27 cellular contexts compared by ENCODE assay signal in genomic region chr1:178919581-178919980, GRCh38. TPM values are rescaled to one million over a fixed set of nuclear protein-coding genes. Genes with fewer than 3 reads are reported as not detected.
"Had no signal": no experiment of that assay in that cellular context is flagged by ENCODE, and none has a peak within 500 bp of the region (broad histone marks: within the 10 kb centered on the region; RNA-seq: fewer than 3 reads in every experiment).

No MANE protein-coding gene starts in this region.

- H3K4me1 Mint-ChIP-seq: activated naive CD8-positive, alpha-beta T cell treated with anti-CD3 and anti-CD28 coated beads, Interleukin-2, amount 50 U/mL, for 24 hours had no signal

- H3K27me3 Mint-ChIP-seq: activated CD4-positive, alpha-beta memory T cell treated with anti-CD3 and anti-CD28 coated beads for 36 hours; activated CD4-positive, alpha-beta T cell treated with anti-CD3 and anti-CD28 coated beads, Interleukin-2, amount 10 ng/mL, durations not matched to agents 7 days and 5 days; activated naive CD8-positive, alpha-beta T cell treated with anti-CD3 and anti-CD28 coated beads, Interleukin-2, amount 50 U/mL, for 24 hours had no signal

- H3K9me3 Mint-ChIP-seq: activated CD4-positive, alpha-beta T cell treated with anti-CD3 and anti-CD28 coated beads, Interleukin-2, amount 10 ng/mL, durations not matched to agents 7 days and 5 days had no signal

- H3K27me3 ChIP-seq: ascending aorta, body of pancreas, Peyer's patch, SJSA1 had no signal

- ATAC-seq: activated naive CD4-positive, alpha-beta T cell treated with anti-CD3 and anti-CD28 coated beads, Interleukin-2, amount 50 U/mL, for 72 hours; activated naive CD8-positive, alpha-beta T cell treated with anti-CD3 and anti-CD28 coated beads, Interleukin-2, amount 50 U/mL, for 24 hours; activated T-cell treated with anti-CD3 and anti-CD28 coated beads, Interleukin-2, amount 50 U/mL, for 4 hours; body of pancreas; SK-N-SH treated with all-trans-retinoic acid at 6 μM for 48 hours had no signal

- H3K4me3 ChIP-seq: ascending aorta, body of pancreas, Peyer's patch, SJSA1 had no signal

- H3K9me3 ChIP-seq: body of pancreas, Peyer's patch, SJSA1 had no signal

- H3K4me1 ChIP-seq: ascending aorta, Peyer's patch, SJSA1 had no signal

- H3K36me3 ChIP-seq: ascending aorta, Peyer's patch, SJSA1 had no signal

- DNase-seq: activated CD4-positive, alpha-beta memory T cell treated with anti-CD3 and anti-CD28 coated beads for 36 hours; activated CD4-positive, alpha-beta T cell treated with anti-CD3 and anti-CD28 coated beads, Interleukin-2, amount 10 ng/mL, durations not matched to agents 7 days and 5 days; activated CD4-positive, CD25-positive, alpha-beta regulatory T cell; activated CD8-positive, alpha-beta memory T cell treated with anti-CD3 and anti-CD28 coated beads for 24 hours; activated effector memory CD4-positive, alpha-beta T cell treated with anti-CD3 and anti-CD28 coated beads, Interleukin-2, amount 50 U/mL, for 16 hours; activated naive CD4-positive, alpha-beta T cell treated with Interleukin-2 at 50 U/mL for 16 hours; activated naive CD8-positive, alpha-beta T cell treated with anti-CD3 and anti-CD28 coated beads, Interleukin-2, amount 50 U/mL, for 24 hours; activated T-cell treated with anti-CD3 and anti-CD28 coated beads, Interleukin-2, amount 50 U/mL, for 4 hours; amniotic stem cell; central memory CD4-positive, alpha-beta T cell; NCI-H1105 treated with DMSO at 0.1 percent for 48 hours; NCI-H1436 treated with DMSO at 0.1 percent for 48 hours; NCI-H187; NCI-H2081; NCI-H510A treated with DMSO at 0.1 percent for 48 hours; NCI-H69; NK-92 treated with Interleukin-12 subunit alpha and Interleukin-12 subunit beta, amount 100 ng/mL, for 24 hours; Peyer's patch; SHP77 had no signal

- H3K27ac ChIP-seq: ascending aorta, Peyer's patch, RWPE1, SJSA1 had no signal

- H3K27ac Mint-ChIP-seq: activated CD4-positive, alpha-beta memory T cell treated with anti-CD3 and anti-CD28 coated beads for 36 hours; activated CD4-positive, alpha-beta T cell treated with anti-CD3 and anti-CD28 coated beads, Interleukin-2, amount 10 ng/mL, durations not matched to agents 7 days and 5 days; activated naive CD4-positive, alpha-beta T cell treated with anti-CD3 and anti-CD28 coated beads, Interleukin-2, amount 50 U/mL, for 72 hours; activated naive CD8-positive, alpha-beta T cell treated with anti-CD3 and anti-CD28 coated beads, Interleukin-2, amount 50 U/mL, for 24 hours; T-helper 1 cell treated with Interleukin-12 subunit alpha and Interleukin-12 subunit beta and Interleukin-4 antibody, amounts not matched to agents 30 μg/mL and 1 μg/mL, for 36 hours had no signal

- H3K4me3 Mint-ChIP-seq: activated CD4-positive, alpha-beta memory T cell treated with anti-CD3 and anti-CD28 coated beads for 36 hours; activated CD4-positive, alpha-beta T cell treated with anti-CD3 and anti-CD28 coated beads, Interleukin-2, amount 10 ng/mL, durations not matched to agents 7 days and 5 days; activated naive CD8-positive, alpha-beta T cell treated with anti-CD3 and anti-CD28 coated beads, Interleukin-2, amount 50 U/mL, for 24 hours; activated T-cell treated with anti-CD3 and anti-CD28 coated beads, Interleukin-2, amount 50 U/mL, for 4 hours; T-helper 1 cell treated with Interleukin-12 subunit alpha and Interleukin-12 subunit beta and Interleukin-4 antibody, amounts not matched to agents 30 μg/mL and 1 μg/mL, for 36 hours had no signal

RNA-seq across cellular contexts. Expression of gene ANGPTL1, which starts 48.7 kb away (rescaled TPM):
- total RNA-seq: activated CD4-positive, alpha-beta memory T cell treated with anti-CD3 and anti-CD28 coated beads for 36 hours; activated CD4-positive, alpha-beta T cell treated with anti-CD3 and anti-CD28 coated beads, Interleukin-2, amount 10 ng/mL, durations not matched to agents 7 days and 5 days; activated naive CD4-positive, alpha-beta T cell treated with anti-CD3 and anti-CD28 coated beads, Interleukin-2, amount 50 U/mL, for 72 hours; activated T-cell treated with anti-CD3 and anti-CD28 coated beads, Interleukin-2, amount 50 U/mL, for 4 hours; bronchial epithelial cell had no signal
